ENCODE assay signal across 8 cellular contexts in the genomic region with DNA sequence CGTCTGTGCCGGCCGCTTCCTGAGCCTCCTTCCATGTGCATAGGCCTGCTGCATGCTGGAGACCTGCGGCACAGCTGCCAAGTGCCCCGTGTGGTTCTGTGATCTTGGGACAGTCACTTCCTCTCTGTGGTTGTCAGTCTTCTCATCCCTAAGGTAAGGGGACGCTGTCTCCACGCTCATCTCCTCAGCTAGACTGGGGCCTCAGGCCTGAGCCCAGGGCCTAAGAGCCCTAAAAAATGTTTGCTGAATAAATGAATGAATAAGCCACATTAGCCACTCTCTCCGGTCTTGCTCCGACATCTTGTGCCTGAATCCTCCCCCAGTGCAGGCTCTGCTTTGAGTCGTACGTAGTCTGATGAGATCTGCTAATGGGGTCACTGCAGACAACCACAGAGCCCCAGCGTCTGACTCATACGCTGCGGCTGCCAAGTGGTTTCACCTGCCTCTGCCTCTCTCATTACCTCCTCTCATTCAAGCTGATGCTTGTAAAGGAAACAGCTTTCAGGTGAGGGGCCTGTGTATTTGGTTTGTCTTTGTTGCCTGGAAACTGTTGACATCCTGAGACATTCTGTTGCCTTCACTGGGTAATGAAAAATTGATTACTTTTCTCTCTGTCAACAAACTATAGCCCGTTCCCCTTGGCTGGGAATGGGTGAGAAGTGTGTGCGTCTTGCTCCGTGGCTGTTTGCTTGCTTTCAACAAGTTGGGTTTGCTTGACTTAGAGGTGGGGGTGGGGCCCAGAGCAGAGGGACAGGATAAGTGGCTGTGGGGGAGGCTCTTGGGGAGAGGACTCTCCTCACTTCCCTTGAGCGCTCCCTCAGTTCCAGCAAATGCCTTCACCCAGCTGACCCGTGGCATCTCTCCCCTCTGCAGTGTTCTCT. TPM values are rescaled to one million over a fixed set of nuclear protein-coding genes. Genes with fewer than 3 reads are reported as not detected.
DNase-seq lines count a peak whose midpoint lies in the region; ATAC-seq and TF ChIP-seq lines count a peak whose summit lies in the region.

No MANE protein-coding gene starts in this region.

- H2AFZ ChIP-seq in MM.1S (ENCODE audit: low read length) = no peak overlapping the region

- CTCF ChIA-PET in CD4-positive, alpha-beta T cell (lab: Charles Lee) = interaction anchor here (0.7 to 2.3 kb wide), 6 partner anchors 8 to 629 kb away, joined by 3 to 10 read pairs (median 6); a partner anchor contains a TSS

- no peaks in the 10 kb centered on the region for H4K20me1 ChIP-seq in MM.1S (ENCODE audit: insufficient read depth, low read length)

- peaks cover 29% of the 10 kb centered on the region for H3K4me1 Mint-ChIP-seq in CD4-positive, alpha-beta T cell (ENCODE audit: low read depth)
- H3K4me1 Mint-ChIP-seq in activated naive CD8-positive, alpha-beta T cell treated with anti-CD3 and anti-CD28 coated beads for 36 hours = peaks cover 31% of the 10 kb centered on the region

- H3F3A ChIP-seq in MM.1S (ENCODE audit: insufficient read depth, low read length) = no peaks in the 10 kb centered on the region

- peak; percentile 74 to 92 (median 79) for DNase-seq in CD4-positive, alpha-beta T cell
- DNase-seq in MM.1S (no peak), T follicular helper cell (ENCODE audit: low read depth) (peak; percentile 86), mesendoderm (peak; percentile 48), tibial nerve (ENCODE audit: low spot score in 2 of 2) (no peak)
- DNase-seq in activated naive CD8-positive, alpha-beta T cell treated with anti-CD3 and anti-CD28 coated beads for 36 hours = peak; percentile 86
- DNase-seq in stimulated activated CD8-positive, alpha-beta memory T cell treated with anti-CD3 and anti-CD28 coated beads, Interleukin-7, amount 100 ng/mL, for 24 hours (ENCODE audit: low read depth) = peak; percentile 36

- no peak for TF ChIP-seq POLR2A in tibial nerve (IDR thresholded peaks at IDR 0.05)

- no peak overlapping the region for H3K4me2 ChIP-seq in MM.1S (ENCODE audit: low read depth, low read length)
- no peak overlapping the region for H3K4me2 ChIP-seq in mesendoderm (ENCODE audit: low read length)

- H3K4ac ChIP-seq in mesendoderm (ENCODE audit: low read depth, low read length) = no peak overlapping the region

- H3K4me3 Mint-ChIP-seq in CD4-positive, alpha-beta T cell = peak overlapping the region; percentile 70
- H3K4me3 Mint-ChIP-seq in activated naive CD8-positive, alpha-beta T cell treated with anti-CD3 and anti-CD28 coated beads for 36 hours = peak overlapping the region; percentile 56

- H3K23ac ChIP-seq in mesendoderm (ENCODE audit: low read length) = no peak overlapping the region

- no CpG with 5 or more reads among the region's 19 CpGs for WGBS in mesendoderm (ENCODE audit: extremely low coverage, insufficient coverage, low lambda C conversion rate)
- WGBS in tibial nerve, 2 donors = 73 to 76% methylated on average over 19 of the region's 19 CpGs

- no peak overlapping the region for H2BK5ac ChIP-seq in mesendoderm (ENCODE audit: low read length)

- no peaks in the 10 kb centered on the region for H3K79me1 ChIP-seq in mesendoderm (ENCODE audit: low read length)

- no peaks in the 10 kb centered on the region for H3K27me3 ChIP-seq in CD4-positive, alpha-beta T cell (ENCODE audit: control insufficient read depth, insufficient read depth, low read length)
- no peaks in the 10 kb centered on the region for H3K27me3 ChIP-seq in MM.1S (replicated peaks; ENCODE audit: insufficient read depth, low read length)
- no peaks in the 10 kb centered on the region for H3K27me3 ChIP-seq in mesendoderm (ENCODE audit: insufficient read depth, low read length, poor library complexity)
- no peaks in the 10 kb centered on the region for H3K27me3 ChIP-seq in tibial nerve

- H3K36me3 ChIP-seq in MM.1S (replicated peaks; ENCODE audit: insufficient read depth, low read length) (no peaks in the 10 kb centered on the region), mesendoderm (ENCODE audit: control insufficient read depth, insufficient read depth, low read length) (no peaks in the 10 kb centered on the region), tibial nerve (no peaks in the 10 kb centered on the region)

- ATAC-seq in CD4-positive, alpha-beta T cell (ENCODE audit: poor library complexity) = peak; percentile 88
- no peak for ATAC-seq in GM19324 (IDR thresholded peaks at IDR 0.05; ENCODE audit: low FRiP score, unreplicated experiment)

- H2AK5ac ChIP-seq in mesendoderm (ENCODE audit: low read length) = no peak overlapping the region

- POLR2A ChIA-PET in CD4-positive, alpha-beta T cell (lab: Charles Lee) = interaction anchor here (0.9 to 3.9 kb wide), 10 partner anchors 15 to 1067 kb away, joined by 3 to 96 read pairs (median 5); a partner anchor contains a TSS

- H3K9me2 ChIP-seq in MM.1S (replicated peaks; ENCODE audit: insufficient read depth, low read length) = no peaks in the 10 kb centered on the region

- no peak overlapping the region for H3K56ac ChIP-seq in mesendoderm (ENCODE audit: low read length)

- TF ChIP-seq CTCF in CD4-positive, alpha-beta T cell (IDR thresholded peaks at IDR 0.05) = no peak
- no peak for TF ChIP-seq CTCF in MM.1S (IDR thresholded peaks at IDR 0.05; ENCODE audit: low read length)
- no peak for TF ChIP-seq CTCF in tibial nerve (IDR thresholded peaks at IDR 0.05)

- no peak for TF ChIP-seq EP300 in tibial nerve (IDR thresholded peaks at IDR 0.05)

- no peaks in the 10 kb centered on the region for H3K9me3 Mint-ChIP-seq in CD4-positive, alpha-beta T cell
- no peaks in the 10 kb centered on the region for H3K9me3 Mint-ChIP-seq in activated naive CD8-positive, alpha-beta T cell treated with anti-CD3 and anti-CD28 coated beads for 36 hours

- H3K18ac ChIP-seq in mesendoderm (ENCODE audit: low read length) = no peak overlapping the region

- H2BK15ac ChIP-seq in mesendoderm (replicated peaks; ENCODE audit: low read depth) = no peak overlapping the region

- peak overlapping the region; percentile 91 for H3K27ac ChIP-seq in CD4-positive, alpha-beta T cell (ENCODE audit: low read depth, low read length)
- peak overlapping the region; percentile 24; the same call in 1 of the 2 replicates for H3K27ac ChIP-seq in MM.1S (ENCODE audit: low read length)
- H3K27ac ChIP-seq in mesendoderm (ENCODE audit: low read depth, low read length) = no peak overlapping the region
- peak overlapping the region in 1 of 4 donors; percentile 19 for H3K27ac ChIP-seq in tibial nerve

- H3K4me1 ChIP-seq in MM.1S (ENCODE audit: low read length) = 0 out of 2 replicates have a peak, but pooled peaks cover under 1% of the 10 kb centered on the region
- H3K4me1 ChIP-seq in mesendoderm (ENCODE audit: control insufficient read depth, low read depth, low read length) = no peaks in the 10 kb centered on the region
- H3K4me1 ChIP-seq in tibial nerve = peaks cover 0 to 1% (median 0%) of the 10 kb centered on the region in 4 donors

- intact Hi-C loops in CD4-positive, alpha-beta T cell (cut with DNase I, micrococcal nuclease) = loop anchor here (1.0 to 5.0 kb wide), 7 partner anchors 16 to 1089 kb away; a partner anchor contains a TSS

- no peak overlapping the region for H4K8ac ChIP-seq in mesendoderm (ENCODE audit: low read depth, low read length)

- H3K4me3 ChIP-seq in MM.1S (ENCODE audit: low read length) (no peak overlapping the region), mesendoderm (ENCODE audit: low read length) (no peak overlapping the region), tibial nerve (no peak overlapping the region)

- H3K9ac ChIP-seq in MM.1S (ENCODE audit: low read length) = no peak overlapping the region
- H3K9ac ChIP-seq in mesendoderm (ENCODE audit: low read length) = no peak overlapping the region

- no peaks in the 10 kb centered on the region for H3K9me3 ChIP-seq in CD4-positive, alpha-beta T cell (ENCODE audit: control insufficient read depth, low read length)
- no peaks in the 10 kb centered on the region for H3K9me3 ChIP-seq in MM.1S (replicated peaks; ENCODE audit: insufficient read depth, low read length)
- H3K9me3 ChIP-seq in tibial nerve = no peaks in the 10 kb centered on the region

- no peaks in the 10 kb centered on the region for H3K79me2 ChIP-seq in MM.1S (ENCODE audit: low read length)
- H3K79me2 ChIP-seq in mesendoderm (ENCODE audit: control insufficient read depth, insufficient read depth, low read length) = no peaks in the 10 kb centered on the region

- no peak overlapping the region for H2BK120ac ChIP-seq in mesendoderm (ENCODE audit: low read depth, low read length)

- H3K36me3 Mint-ChIP-seq in CD4-positive, alpha-beta T cell (ENCODE audit: low read depth) = no peaks in the 10 kb centered on the region
- H3K36me3 Mint-ChIP-seq in activated naive CD8-positive, alpha-beta T cell treated with anti-CD3 and anti-CD28 coated beads for 36 hours = no peaks in the 10 kb centered on the region

- H3K27ac Mint-ChIP-seq in CD4-positive, alpha-beta T cell = peak overlapping the region; percentile 90
- peak overlapping the region; percentile 85 for H3K27ac Mint-ChIP-seq in activated naive CD8-positive, alpha-beta T cell treated with anti-CD3 and anti-CD28 coated beads for 36 hours

- no peak overlapping the region for H4K5ac ChIP-seq in mesendoderm (ENCODE audit: low read length)

- no peaks in the 10 kb centered on the region for H3K27me3 Mint-ChIP-seq in CD4-positive, alpha-beta T cell
- H3K27me3 Mint-ChIP-seq in activated naive CD8-positive, alpha-beta T cell treated with anti-CD3 and anti-CD28 coated beads for 36 hours = no peaks in the 10 kb centered on the region

RNA-seq across cellular contexts. Expression of a gene that starts 15.9 kb away (rescaled TPM):
- 1,000 to 10,000 TPM; 2,527 to 2,615 TPM for total RNA-seq in CD4-positive, alpha-beta T cell
- 1,000 to 10,000 TPM; 2,276 to 2,343 TPM for total RNA-seq in activated naive CD8-positive, alpha-beta T cell treated with anti-CD3 and anti-CD28 coated beads for 36 hours
- polyA plus RNA-seq in mesendoderm (2013, experiment 1 of 2) = 3,171 TPM
- 3,051 TPM for polyA plus RNA-seq in mesendoderm (2013, experiment 2 of 2)
- 100 to 1,000 TPM; 435 to 693 (median 620) TPM for total RNA-seq in tibial nerve

RNA-seq across cellular contexts. Expression of a gene that starts 54.3 kb away (rescaled TPM):
- total RNA-seq in CD4-positive, alpha-beta T cell = 1 to 10 TPM in 1 of 2 experiments, under 1 TPM in 1; 0.71 to 1.1 TPM
- total RNA-seq in activated naive CD8-positive, alpha-beta T cell treated with anti-CD3 and anti-CD28 coated beads for 36 hours = 10 to 100 TPM; 57.3 to 63.5 TPM
- 55.5 TPM for polyA plus RNA-seq in mesendoderm (2013, experiment 1 of 2)
- 58.0 TPM for polyA plus RNA-seq in mesendoderm (2013, experiment 2 of 2)
- 10 to 100 TPM in 2 of 4 donors, 1 to 10 TPM in 2; 4.5 to 13.2 (median 8.9) TPM for total RNA-seq in tibial nerve

Comparison
In these comparisons a context has a peak if more than half of its experiments do, and no peak if none do; other contexts are left out.
1. DNase-seq: peak in CD4-positive, alpha-beta T cell (10 of 10), T follicular helper cell (single experiment), activated naive CD8-positive, alpha-beta T cell treated with anti-CD3 and anti-CD28 coated beads for 36 hours (single experiment), mesendoderm (single experiment) and stimulated activated CD8-positive, alpha-beta memory T cell treated with anti-CD3 and anti-CD28 coated beads, Interleukin-7, amount 100 ng/mL, for 24 hours (single experiment); none in MM.1S (single experiment) and tibial nerve (0 of 2).
2. RNA of a gene that starts 54.3 kb away (total RNA-seq): 57.3 to 63.5 TPM in activated naive CD8-positive, alpha-beta T cell treated with anti-CD3 and anti-CD28 coated beads for 36 hours; 4.5 to 13.2 TPM in tibial nerve and 0.71 to 1.1 TPM in CD4-positive, alpha-beta T cell; every median in the first group is over 4 times any median in the second.